Comparison of ENCODE assay signal across 8 cellular contexts in the genomic region with DNA sequence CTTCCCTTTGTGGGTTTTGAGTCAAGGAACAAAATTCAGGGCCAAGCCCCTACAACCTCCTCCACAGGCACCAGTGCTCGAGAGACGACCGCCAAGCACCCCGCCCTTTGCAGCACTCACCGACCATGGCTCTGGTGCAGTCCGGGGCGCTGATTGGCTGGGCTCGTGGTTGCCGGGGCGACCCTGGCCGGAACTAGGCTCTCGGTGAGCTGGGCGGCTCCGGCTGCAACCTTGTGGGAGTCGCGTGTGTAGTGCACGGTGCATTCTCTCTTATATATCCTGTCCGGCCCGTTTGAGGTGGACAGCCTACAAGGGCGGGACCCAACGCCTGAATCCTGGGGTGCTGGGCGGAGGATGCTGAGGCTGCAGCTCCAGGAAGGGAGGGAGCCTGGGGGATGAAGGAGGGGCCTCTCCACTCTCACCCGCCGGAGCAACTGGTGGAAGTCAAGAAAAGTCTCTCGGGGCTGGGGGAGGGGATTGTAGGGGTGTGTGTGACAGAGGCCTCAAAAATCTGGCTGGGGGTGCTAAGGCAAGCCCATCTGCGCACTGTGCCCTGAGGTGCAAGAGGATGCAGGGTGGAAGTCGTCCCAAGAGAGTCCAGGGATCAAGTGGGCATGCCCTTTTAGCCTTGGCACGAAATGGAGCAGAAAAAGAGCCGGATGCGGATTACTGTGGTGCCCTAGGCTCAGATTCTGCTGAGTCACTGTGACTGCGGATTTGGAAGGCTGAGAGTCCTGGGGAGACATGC. TPM values are rescaled to one million over a fixed set of nuclear protein-coding genes. Genes with fewer than 3 reads are reported as not detected.
DNase-seq lines count a peak whose midpoint lies in the region; TF ChIP-seq lines count a peak whose summit lies in the region.

A gene (minus strand): TSS at position 248 of the 748 bp plus-strand sequence. CDS start 121 bp downstream, at position 127.

- peak within 1 kb of the TSS; percentile 95 for H3K4me3 Mint-ChIP-seq in type B pancreatic cell

- H3K4me3 ChIP-seq in GM06990 (replicated peaks; ENCODE audit: low read depth, low read length) (peak within 1 kb of the TSS; percentile 65), HFF-Myc (replicated peaks; ENCODE audit: low read depth, low read length) (peak within 1 kb of the TSS; percentile 67), adipocyte (ENCODE audit: low read length) (peak within 1 kb of the TSS; percentile 83)

- H3K36me3 ChIP-seq in GM06990 (ENCODE audit: control insufficient read depth, insufficient read depth, low read length): no peaks in the 10 kb centered on the region; the same call in 1 of the 2 replicates
- no peaks in the 10 kb centered on the region for H3K36me3 ChIP-seq in adipocyte (ENCODE audit: control insufficient read depth, insufficient read depth, low read length, severe bottlenecking)

- TF ChIP-seq CTCF in GM06990 (IDR thresholded peaks at IDR 0.05; ENCODE audit: insufficient read depth, low read length, poor library complexity, severe bottlenecking) (no peak), HFF-Myc (IDR thresholded peaks at IDR 0.05; ENCODE audit: low read depth, low read length, missing control alignments) (no peak), type B pancreatic cell (conservative IDR thresholded peaks at IDR 0.05) (no peak)

- H3K9me3 Mint-ChIP-seq in type B pancreatic cell: no peaks in the 10 kb centered on the region

- H3K27me3 Mint-ChIP-seq in type B pancreatic cell: no peaks in the 10 kb centered on the region

- peak within 1 kb of the TSS; percentile 91 for H3K9ac ChIP-seq in adipocyte (ENCODE audit: low read length)

- no peaks in the 10 kb centered on the region for H3K36me3 Mint-ChIP-seq in type B pancreatic cell

- intact Hi-C loops in cardiac septum (cut with DNase I): no loop called here

- H3K4me1 ChIP-seq in adipocyte (ENCODE audit: control insufficient read depth, insufficient read depth, low read length): peaks cover 33% of the 10 kb centered on the region

- peak within 1 kb of the TSS; percentile 99 for H3K27ac Mint-ChIP-seq in type B pancreatic cell

- DNase-seq in GM06990 (ENCODE audit: extremely low read depth, insufficient read length): peak; percentile 94
- DNase-seq in HFF-Myc (ENCODE audit: extremely low read depth, low read depth): peak; percentile 91
- peak; percentile 58 for DNase-seq in NCI-H1048 (lab: John Stamatoyannopoulos, UW)
- peak; percentile 58 for DNase-seq in T follicular helper cell (ENCODE audit: low read depth)
- DNase-seq in adipocyte (ENCODE audit: low read depth): peak; percentile 98
- DNase-seq in cardiac septum (ENCODE audit: low spot score): peak; percentile 96
- peak; percentile 82 for DNase-seq in pons (ENCODE audit: low spot score)
- DNase-seq in type B pancreatic cell (ENCODE audit: extremely low spot score, unreplicated experiment): peak; percentile 95

- H3K27me3 ChIP-seq in GM06990 (replicated peaks; ENCODE audit: control insufficient read depth, insufficient read depth, low read length) (no peaks in the 10 kb centered on the region), adipocyte (replicated peaks; ENCODE audit: control insufficient read depth, insufficient read depth, low read length) (no peaks in the 10 kb centered on the region)

- peaks cover 23% of the 10 kb centered on the region for H3K4me1 Mint-ChIP-seq in type B pancreatic cell (ENCODE audit: unreplicated experiment)

- H3K9me3 ChIP-seq in adipocyte (ENCODE audit: control insufficient read depth, low read length): no peaks in the 10 kb centered on the region

RNA-seq across cellular contexts. Expression of the gene that starts here (rescaled TPM):
- 15.8 TPM for total RNA-seq in cardiac septum
- 112 and 159 TPM in 2 replicates for total RNA-seq in type B pancreatic cell (ENCODE audit: low replicate concordance)

Comparison
In these comparisons a context has a peak if more than half of its experiments do, and no peak if none do; other contexts are left out.
1. Peak in every context shown above with its lines: DNase-seq and H3K4me3 ChIP-seq.